Comparison of ENCODE assay signal across 8 cellular contexts in the genomic region with DNA sequence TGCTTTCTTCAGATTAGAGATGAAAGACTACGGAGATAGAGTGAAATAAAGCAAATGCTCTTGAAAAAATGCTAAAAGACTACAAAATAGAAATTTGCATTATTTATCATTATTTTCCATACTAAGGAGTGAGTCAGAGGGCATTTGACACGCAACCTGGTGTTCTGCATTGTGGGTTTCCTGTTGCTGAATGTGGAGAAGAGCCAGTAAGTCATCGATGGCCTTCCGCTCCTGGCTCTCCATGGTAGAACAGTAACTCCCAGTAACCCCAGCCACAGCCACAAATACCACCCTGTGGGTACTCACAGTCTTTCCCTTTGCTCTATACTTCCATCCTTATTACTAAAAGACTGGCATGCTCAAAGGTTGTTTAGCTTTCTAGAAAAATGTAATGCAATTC.
DNase-seq lines count a peak whose midpoint lies in the region; ATAC-seq, FAIRE-seq and TF ChIP-seq lines count a peak whose summit lies in the region.

No MANE protein-coding gene starts in this region.

- no peak overlapping the region for H3K4me3 ChIP-seq in right lobe of liver
- no peak overlapping the region for H3K4me3 ChIP-seq in HepG2 (replicated peaks in 1 of 3; ENCODE audit: insufficient read depth in 1 of 3, low read depth in 2 of 3, low read length in 3 of 3)
- no peak overlapping the region for H3K4me3 ChIP-seq in mucosa of descending colon

- POLR2A ChIA-PET in HepG2 (lab: Yijun Ruan, JAX), result no interaction called here

- H4K20me1 ChIP-seq in HepG2 (ENCODE audit: insufficient read depth, low read length), result no peaks in the 10 kb centered on the region

- H3K4me1 ChIP-seq in right lobe of liver (peaks cover 0 to under 1% (median 0%) of the 10 kb centered on the region in 4 donors), HepG2 (ENCODE audit: insufficient read depth, low read length) (no peaks in the 10 kb centered on the region), mucosa of descending colon (ENCODE audit: low read depth) (no peaks in the 10 kb centered on the region)

- H3K27ac ChIP-seq in right lobe of liver (no peak overlapping the region), HepG2 (ENCODE audit: extremely low read length, insufficient read depth, low read length) (no peak overlapping the region)

- H3K9ac ChIP-seq in HepG2 (ENCODE audit: insufficient read depth, low read depth, low read length), result no peak overlapping the region

- no peak overlapping the region for H2AFZ ChIP-seq in HepG2 (ENCODE audit: low read length)

- H3K9me3 ChIP-seq in right lobe of liver (no peaks in the 10 kb centered on the region), HepG2 (ENCODE audit: low read length) (no peaks in the 10 kb centered on the region), mucosa of descending colon (no peaks in the 10 kb centered on the region)

- TF ChIP-seq EP300 in HepG2 (IDR thresholded peaks at IDR 0.05; ENCODE audit: low read depth in 2 of 2, low read length in 2 of 2), result no peak
- no peak for TF ChIP-seq EP300 in HepG2 (CRISPR knock-in tag; IDR thresholded peaks at IDR 0.05; ENCODE audit: borderline replicate concordance)

- H3K36me3 ChIP-seq in right lobe of liver, result no peaks in the 10 kb centered on the region
- no peaks in the 10 kb centered on the region for H3K36me3 ChIP-seq in HepG2 (replicated peaks in 1 of 2; ENCODE audit: control insufficient read depth in 1 of 2, insufficient read depth in 2 of 2, low read length in 2 of 2)
- no peaks in the 10 kb centered on the region for H3K36me3 ChIP-seq in mucosa of descending colon (ENCODE audit: low read depth)

- TF ChIP-seq POLR2A in right lobe of liver (IDR thresholded peaks at IDR 0.05), result no peak
- TF ChIP-seq POLR2A in HepG2 (IDR thresholded peaks at IDR 0.05; ENCODE audit: insufficient read depth in 1 of 2, low read depth in 2 of 2, low read length in 2 of 2), result no peak

- intact Hi-C loops in right lobe of liver (cut with DNase I) (no loop called here), HepG2 (cut with micrococcal nuclease; ENCODE audit: unreplicated experiment) (no loop called here), mucosa of descending colon (cut with DNase I, micrococcal nuclease) (no loop called here), head of caudate nucleus (cut with DNase I) (no loop called here)

- CTCF ChIA-PET in HepG2 (lab: Yijun Ruan, JAX; ENCODE audit: low intra/inter-chr PET ratio, low total read pairs), result no interaction called here

- H3K27me3 ChIP-seq in right lobe of liver (no peaks in the 10 kb centered on the region), HepG2 (ENCODE audit: control insufficient read depth in 1 of 2, insufficient read depth in 2 of 2, low read length in 2 of 2) (no peaks in the 10 kb centered on the region; a peak in 1 of 5 replicates)

- FAIRE-seq in HepG2 (lab: Jason Lieb, UNC), result no peak

- TF ChIP-seq RAD21 in HepG2 (CRISPR knock-in tag; IDR thresholded peaks at IDR 0.05), result no peak

- ATAC-seq in right lobe of liver, result peak; percentile 51 to 70 (median 56)
- ATAC-seq in HepG2, result no peak
- ATAC-seq in HG03354 (IDR thresholded peaks at IDR 0.05; ENCODE audit: poor library complexity, severe bottlenecking, unreplicated experiment), result peak; percentile 92
- ATAC-seq in mucosa of descending colon, result peak; percentile 47

- 19% methylated on average over 4 of the region's 4 CpGs for whole genome bisulfite sequencing in right lobe of liver (ENCODE audit: insufficient coverage, low coverage, low lambda C conversion rate, missing lambda C conversion rate)
- 31% methylated on average over 4 of the region's 4 CpGs for WGBS in HepG2 (ENCODE audit: low lambda C conversion rate)

- TF ChIP-seq CTCF in right lobe of liver (IDR thresholded peaks at IDR 0.05) (no peak), HepG2 (CRISPR knock-in tag; IDR thresholded peaks at IDR 0.05) (no peak), mucosa of descending colon (IDR thresholded peaks at IDR 0.05) (no peak)

- H3K79me2 ChIP-seq in HepG2 (ENCODE audit: insufficient read depth, low read length), result no peaks in the 10 kb centered on the region

- no TSS peak for BruUV-seq in HepG2 (replicated peaks; lab: Mats Ljungman, UMichigan)

- no peak overlapping the region for H3K4me2 ChIP-seq in HepG2 (ENCODE audit: low read depth, low read length)

- DNase-seq in right lobe of liver (no peak), HepG2 (ENCODE audit: low spot score) (no peak), mucosa of descending colon (peak in 1 of 3 donors; percentile 17), middle frontal gyrus (ENCODE audit: extremely low spot score, low spot score) (no peak), head of caudate nucleus (no peak), foreskin melanocyte (no peak)
- peak; percentile 28 to 30 for DNase-seq in activated CD4-positive, alpha-beta T cell treated with anti-CD3 and anti-CD28 coated beads, Interleukin-2, amount 50 U/mL, for 4 hours

- in situ Hi-C loops in HepG2 (cut with HindIII; ENCODE audit: extremely low pct_ligation_motif_present, low pct_unique_long_range_greater_than_20kb), result no loop called here

TF ChIP-seq in HepG2, 621 proteins besides CTCF, POLR2A, EP300 and RAD21 (continues in another document):
- TF ChIP-seq, protein P1, sequence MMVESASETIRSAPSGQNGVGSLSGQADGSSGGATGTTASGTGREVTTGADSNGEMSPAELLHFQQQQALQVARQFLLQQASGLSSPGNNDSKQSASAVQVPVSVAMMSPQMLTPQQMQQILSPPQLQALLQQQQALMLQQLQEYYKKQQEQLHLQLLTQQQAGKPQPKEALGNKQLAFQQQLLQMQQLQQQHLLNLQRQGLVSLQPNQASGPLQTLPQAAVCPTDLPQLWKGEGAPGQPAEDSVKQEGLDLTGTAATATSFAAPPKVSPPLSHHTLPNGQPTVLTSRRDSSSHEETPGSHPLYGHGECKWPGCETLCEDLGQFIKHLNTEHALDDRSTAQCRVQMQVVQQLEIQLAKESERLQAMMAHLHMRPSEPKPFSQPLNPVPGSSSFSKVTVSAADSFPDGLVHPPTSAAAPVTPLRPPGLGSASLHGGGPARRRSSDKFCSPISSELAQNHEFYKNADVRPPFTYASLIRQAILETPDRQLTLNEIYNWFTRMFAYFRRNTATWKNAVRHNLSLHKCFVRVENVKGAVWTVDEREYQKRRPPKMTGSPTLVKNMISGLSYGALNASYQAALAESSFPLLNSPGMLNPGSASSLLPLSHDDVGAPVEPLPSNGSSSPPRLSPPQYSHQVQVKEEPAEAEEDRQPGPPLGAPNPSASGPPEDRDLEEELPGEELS (CRISPR knock-in tag; IDR thresholded peaks at IDR 0.05), result no peak
- TF ChIP-seq ZNF446 (CRISPR knock-in tag; IDR thresholded peaks at IDR 0.05), result no peak
- TF ChIP-seq, protein P2, sequence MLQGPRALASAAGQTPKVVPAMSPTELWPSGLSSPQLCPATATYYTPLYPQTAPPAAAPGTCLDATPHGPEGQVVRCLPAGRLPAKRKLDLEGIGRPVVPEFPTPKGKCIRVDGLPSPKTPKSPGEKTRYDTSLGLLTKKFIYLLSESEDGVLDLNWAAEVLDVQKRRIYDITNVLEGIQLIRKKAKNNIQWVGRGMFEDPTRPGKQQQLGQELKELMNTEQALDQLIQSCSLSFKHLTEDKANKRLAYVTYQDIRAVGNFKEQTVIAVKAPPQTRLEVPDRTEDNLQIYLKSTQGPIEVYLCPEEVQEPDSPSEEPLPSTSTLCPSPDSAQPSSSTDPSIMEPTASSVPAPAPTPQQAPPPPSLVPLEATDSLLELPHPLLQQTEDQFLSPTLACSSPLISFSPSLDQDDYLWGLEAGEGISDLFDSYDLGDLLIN (CRISPR knock-in tag; IDR thresholded peaks at IDR 0.05; ENCODE audit: borderline replicate concordance), result no peak
- no peak for TF ChIP-seq JUN (CRISPR knock-in tag; IDR thresholded peaks at IDR 0.05)
- no peak for TF ChIP-seq ZSCAN20 (CRISPR knock-in tag; IDR thresholded peaks at IDR 0.05; ENCODE audit: borderline replicate concordance)
- TF ChIP-seq, protein P3, sequence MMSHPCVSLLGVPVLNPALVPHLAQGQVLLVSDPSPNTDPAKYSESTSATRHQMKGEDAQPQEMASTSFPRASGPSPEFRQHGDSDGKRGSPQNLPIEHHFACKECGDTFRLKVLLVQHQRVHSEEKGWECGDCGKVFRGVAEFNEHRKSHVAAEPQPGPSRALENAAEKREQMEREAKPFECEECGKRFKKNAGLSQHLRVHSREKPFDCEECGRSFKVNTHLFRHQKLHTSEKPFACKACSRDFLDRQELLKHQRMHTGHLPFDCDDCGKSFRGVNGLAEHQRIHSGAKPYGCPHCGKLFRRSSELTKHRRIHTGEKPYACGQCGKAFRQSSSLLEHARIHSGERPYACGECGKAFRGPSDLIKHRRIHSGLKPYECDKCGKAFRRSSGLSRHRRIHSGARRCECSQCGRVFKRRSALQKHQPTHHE (CRISPR knock-in tag; IDR thresholded peaks at IDR 0.05; ENCODE audit: borderline replicate concordance), result no peak
- TF ChIP-seq KAT2B (IDR thresholded peaks at IDR 0.05; ENCODE audit: borderline replicate concordance, low read depth, low read length), result no peak
- TF ChIP-seq NFE2L2 (IDR thresholded peaks at IDR 0.05; ENCODE audit: low read length), result no peak
- no peak for TF ChIP-seq ZNF703 (CRISPR knock-in tag; IDR thresholded peaks at IDR 0.05; ENCODE audit: borderline replicate concordance)
- TF ChIP-seq, protein P4, sequence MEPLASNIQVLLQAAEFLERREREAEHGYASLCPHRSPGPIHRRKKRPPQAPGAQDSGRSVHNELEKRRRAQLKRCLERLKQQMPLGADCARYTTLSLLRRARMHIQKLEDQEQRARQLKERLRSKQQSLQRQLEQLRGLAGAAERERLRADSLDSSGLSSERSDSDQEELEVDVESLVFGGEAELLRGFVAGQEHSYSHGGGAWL (CRISPR knock-in tag; IDR thresholded peaks at IDR 0.05), result no peak
- no peak for TF ChIP-seq ESRRA (CRISPR knock-in tag; IDR thresholded peaks at IDR 0.05; ENCODE audit: low read depth)
- TF ChIP-seq, protein P5, sequence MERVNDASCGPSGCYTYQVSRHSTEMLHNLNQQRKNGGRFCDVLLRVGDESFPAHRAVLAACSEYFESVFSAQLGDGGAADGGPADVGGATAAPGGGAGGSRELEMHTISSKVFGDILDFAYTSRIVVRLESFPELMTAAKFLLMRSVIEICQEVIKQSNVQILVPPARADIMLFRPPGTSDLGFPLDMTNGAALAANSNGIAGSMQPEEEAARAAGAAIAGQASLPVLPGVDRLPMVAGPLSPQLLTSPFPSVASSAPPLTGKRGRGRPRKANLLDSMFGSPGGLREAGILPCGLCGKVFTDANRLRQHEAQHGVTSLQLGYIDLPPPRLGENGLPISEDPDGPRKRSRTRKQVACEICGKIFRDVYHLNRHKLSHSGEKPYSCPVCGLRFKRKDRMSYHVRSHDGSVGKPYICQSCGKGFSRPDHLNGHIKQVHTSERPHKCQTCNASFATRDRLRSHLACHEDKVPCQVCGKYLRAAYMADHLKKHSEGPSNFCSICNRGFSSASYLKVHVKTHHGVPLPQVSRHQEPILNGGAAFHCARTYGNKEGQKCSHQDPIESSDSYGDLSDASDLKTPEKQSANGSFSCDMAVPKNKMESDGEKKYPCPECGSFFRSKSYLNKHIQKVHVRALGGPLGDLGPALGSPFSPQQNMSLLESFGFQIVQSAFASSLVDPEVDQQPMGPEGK (CRISPR knock-in tag; IDR thresholded peaks at IDR 0.05), result no peak

Comparison
In these comparisons a context has a peak if more than half of its experiments do, and no peak if none do; other contexts are left out.
1. DNase-seq: peak in activated CD4-positive, alpha-beta T cell treated with anti-CD3 and anti-CD28 coated beads, Interleukin-2, amount 50 U/mL, for 4 hours (2 of 2); none in right lobe of liver (0 of 3), HepG2 (single experiment), middle frontal gyrus (single experiment), head of caudate nucleus (0 of 42) and foreskin melanocyte (single experiment).